ENCODE assay signal across 13 cellular contexts in genomic region chr1:147927156-147927672, GRCh38. TPM values are rescaled to one million over a fixed set of nuclear protein-coding genes. Genes with fewer than 3 reads are reported as not detected.
"Had no signal": no experiment of that assay in that cellular context is flagged by ENCODE, and none has a peak within 500 bp of the region (broad histone marks: within the 10 kb centered on the region; RNA-seq: fewer than 3 reads in every experiment).

No MANE protein-coding gene starts in this region.

RNA-seq across cellular contexts. Expression of gene GJA8, which starts 24.6 kb away (rescaled TPM):
- total RNA-seq: activated CD4-positive, alpha-beta memory T cell treated with anti-CD3 and anti-CD28 coated beads, Interleukin-2, amount 10 ng/mL, durations not matched to agents 7 days and 5 days; activated CD4-positive, alpha-beta T cell treated with anti-CD3 and anti-CD28 coated beads for 36 hours; activated CD4-positive, alpha-beta T cell treated with anti-CD3 and anti-CD28 coated beads, Interleukin-2, amount 10 ng/mL, durations not matched to agents 7 days and 5 days; activated CD8-positive, alpha-beta memory T cell treated with anti-CD3 and anti-CD28 coated beads, Interleukin-2, amount 10 ng/mL, durations not matched to agents 7 days and 5 days; activated CD8-positive, alpha-beta T cell treated with anti-CD3 and anti-CD28 coated beads, Interleukin-2, amount 10 ng/mL, durations not matched to agents 7 days and 5 days; activated naive CD8-positive, alpha-beta T cell treated with anti-CD3 and anti-CD28 coated beads, Interleukin-2, amount 10 ng/mL, durations not matched to agents 7 days and 5 days; activated T-helper 2 cell treated with anti-CD3 and anti-CD28 coated beads, Interferon-gamma antibody, Interleukin-2, Interleukin-4, amounts not matched to agents 10 μg/mL and 5 μg/mL and 100 μg/mL, durations not matched to agents 14 hours and 24 hours and 36 hours; ascending aorta; bronchial epithelial cell; cardiac muscle cell; chondrocyte; WTC11 had no signal
- polyA plus RNA-seq: adipose tissue, cardiac muscle cell had no signal
